Comparison of ENCODE assay signal across 13 cellular contexts in the genomic region with DNA sequence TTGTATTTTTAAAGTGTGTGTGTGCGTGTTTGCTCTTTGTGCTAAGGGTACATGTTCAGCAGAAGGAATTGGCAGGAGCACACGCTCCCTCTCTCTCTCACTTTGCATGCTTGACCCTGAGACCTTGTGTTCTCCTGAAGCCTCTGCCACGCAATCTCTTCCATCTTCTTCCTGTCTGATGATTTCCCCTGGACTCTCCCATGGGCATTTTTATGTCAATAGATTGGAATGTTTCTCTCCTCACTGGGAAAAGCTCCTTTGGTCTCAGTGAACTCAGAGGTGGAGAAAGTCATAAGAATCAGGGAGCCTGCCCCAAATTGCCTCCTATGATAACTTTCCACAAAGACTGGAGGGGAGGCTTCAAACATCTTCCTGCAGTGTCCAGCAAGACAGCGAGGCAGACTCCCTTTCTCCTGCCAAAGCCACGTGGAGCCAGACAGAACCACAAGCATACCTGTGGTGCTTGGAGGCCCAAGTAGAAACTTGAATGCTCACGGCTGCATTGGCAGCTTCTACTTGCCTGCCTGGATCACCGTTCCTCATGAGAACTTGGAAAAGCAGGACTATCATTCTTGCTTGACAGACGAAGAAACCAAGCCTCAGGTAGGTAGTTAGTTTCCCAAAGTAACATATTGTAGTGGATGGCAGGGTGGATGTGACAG.
DNase-seq lines count a peak whose midpoint lies in the region; ATAC-seq and TF ChIP-seq lines count a peak whose summit lies in the region.
"Had no signal": no experiment of that assay in that cellular context is flagged by ENCODE, and none has a peak within 500 bp of the region (broad histone marks: within the 10 kb centered on the region; RNA-seq: fewer than 3 reads in every experiment).

No MANE protein-coding gene starts in this region.

- H4K5ac ChIP-seq in mesendoderm (ENCODE audit: low read length): no peak overlapping the region

- no peak overlapping the region for H2BK15ac ChIP-seq in mesendoderm (replicated peaks; ENCODE audit: low read depth)

- H3K27ac ChIP-seq in mesendoderm (ENCODE audit: low read depth, low read length) (no peak overlapping the region), tibial artery (peak overlapping the region; percentile 31 to 43), Peyer's patch (peak overlapping the region in 2 of 4 donors; percentile 1 to 50)
- H3K27ac ChIP-seq: colonic mucosa had no signal

- H3K4me3 Mint-ChIP-seq in natural killer cell treated with Interleukin-12 subunit alpha and Interleukin-12 subunit beta and Interleukin-15 and Interleukin-18, amount 100 ng/mL, for 72 hours: no peak overlapping the region

- no peak overlapping the region for H3K4me3 ChIP-seq in HFF-Myc (replicated peaks; ENCODE audit: low read depth, low read length)
- H3K4me3 ChIP-seq in cardiac fibroblast (replicated peaks in 1 of 2; ENCODE audit: low read depth in 2 of 2, low read length in 2 of 2): peak overlapping the region in 1 of 2 donors; percentile 54
- no peak overlapping the region for H3K4me3 ChIP-seq in mesendoderm (ENCODE audit: low read length)
- H3K4me3 ChIP-seq in tibial artery: peak overlapping the region in 1 of 2 donors; percentile 5
- H3K4me3 ChIP-seq in Peyer's patch: no peak overlapping the region
- H3K4me3 ChIP-seq: colonic mucosa had no signal

- H3K36me3 ChIP-seq in mesendoderm (ENCODE audit: control insufficient read depth, insufficient read depth, low read length): no peaks in the 10 kb centered on the region
- H3K36me3 ChIP-seq in tibial artery: no peaks in the 10 kb centered on the region
- no peaks in the 10 kb centered on the region for H3K36me3 ChIP-seq in Peyer's patch
- H3K36me3 ChIP-seq: colonic mucosa had no signal

- H3K9ac ChIP-seq in mesendoderm (ENCODE audit: low read length): no peak overlapping the region

- H4K8ac ChIP-seq in mesendoderm (ENCODE audit: low read depth, low read length): no peak overlapping the region

- H2BK5ac ChIP-seq in mesendoderm (ENCODE audit: low read length): no peak overlapping the region

- H2AK5ac ChIP-seq in mesendoderm (ENCODE audit: low read length): no peak overlapping the region

- H3K56ac ChIP-seq in mesendoderm (ENCODE audit: low read length): no peak overlapping the region

- no peaks in the 10 kb centered on the region for H3K79me1 ChIP-seq in mesendoderm (ENCODE audit: low read length)

- H2BK120ac ChIP-seq in mesendoderm (ENCODE audit: low read depth, low read length): no peak overlapping the region

- no peak overlapping the region for H3K27ac Mint-ChIP-seq in natural killer cell treated with Interleukin-12 subunit alpha and Interleukin-12 subunit beta and Interleukin-15 and Interleukin-18, amount 100 ng/mL, for 72 hours

- no peak overlapping the region for H3K4me2 ChIP-seq in mesendoderm (ENCODE audit: low read length)

- no peak for TF ChIP-seq CTCF in HFF-Myc (IDR thresholded peaks at IDR 0.05; ENCODE audit: low read depth, low read length, missing control alignments)
- TF ChIP-seq CTCF in cardiac fibroblast (IDR thresholded peaks at IDR 0.05; ENCODE audit: low read depth, low read length): no peak
- no peak for TF ChIP-seq CTCF in tibial artery (IDR thresholded peaks at IDR 0.05)
- no peak for TF ChIP-seq CTCF in Peyer's patch (IDR thresholded peaks at IDR 0.05)

- no peak for ATAC-seq in GM18502 (IDR thresholded peaks at IDR 0.05; ENCODE audit: poor library complexity, unreplicated experiment)
- ATAC-seq in HG02938 (IDR thresholded peaks at IDR 0.05; ENCODE audit: unreplicated experiment): no peak
- no peak for ATAC-seq in natural killer cell treated with Interleukin-12 subunit alpha and Interleukin-12 subunit beta and Interleukin-15 and Interleukin-18, amount 100 ng/mL, for 72 hours

- peaks cover 2 to 28% of the 10 kb centered on the region in 2 donors for H3K27me3 Mint-ChIP-seq in natural killer cell treated with Interleukin-12 subunit alpha and Interleukin-12 subunit beta and Interleukin-15 and Interleukin-18, amount 100 ng/mL, for 72 hours

- H3K4me1 ChIP-seq in mesendoderm (ENCODE audit: control insufficient read depth, low read depth, low read length): no peaks in the 10 kb centered on the region
- H3K4me1 ChIP-seq in tibial artery: peaks cover 0 to 9% (median 3%) of the 10 kb centered on the region in 4 donors
- H3K4me1 ChIP-seq in Peyer's patch: no peaks in the 10 kb centered on the region
- H3K4me1 ChIP-seq: colonic mucosa had no signal

- peak; percentile 35 for DNase-seq in HFF-Myc (ENCODE audit: extremely low read depth, low read depth)
- DNase-seq in cardiac fibroblast (ENCODE audit: low read depth in 2 of 2): peak; percentile 92 to 98
- DNase-seq in mesendoderm: peak; percentile 13
- peak in 1 of 2 donors; percentile 72 for DNase-seq in tibial artery
- no peak for DNase-seq in Peyer's patch
- DNase-seq in natural killer cell treated with Interleukin-12 subunit alpha and Interleukin-12 subunit beta and Interleukin-15 and Interleukin-18, amount 100 ng/mL, for 72 hours (ENCODE audit: low spot score): no peak
- DNase-seq: activated T-cell treated with anti-CD3 and anti-CD28 coated beads, Interleukin-2, amount 50 U/mL, for 1 hour; colonic mucosa; NCI-H1417 treated with DMSO at 0.1 percent for 48 hours; NK-92 treated with Interleukin-12 subunit alpha and Interleukin-12 subunit beta, amount 100 ng/mL, for 24 hours; T-helper 9 cell had no signal

- H3K9me3 Mint-ChIP-seq in natural killer cell treated with Interleukin-12 subunit alpha and Interleukin-12 subunit beta and Interleukin-15 and Interleukin-18, amount 100 ng/mL, for 72 hours: no peaks in the 10 kb centered on the region

- H3K4ac ChIP-seq in mesendoderm (ENCODE audit: low read depth, low read length): no peak overlapping the region

- H3K36me3 Mint-ChIP-seq in natural killer cell treated with Interleukin-12 subunit alpha and Interleukin-12 subunit beta and Interleukin-15 and Interleukin-18, amount 100 ng/mL, for 72 hours: no peaks in the 10 kb centered on the region

- H3K4me1 Mint-ChIP-seq in natural killer cell treated with Interleukin-12 subunit alpha and Interleukin-12 subunit beta and Interleukin-15 and Interleukin-18, amount 100 ng/mL, for 72 hours (ENCODE audit: low read depth in 2 of 2): no peaks in the 10 kb centered on the region

- H3K79me2 ChIP-seq in mesendoderm (ENCODE audit: control insufficient read depth, insufficient read depth, low read length): no peaks in the 10 kb centered on the region

- intact Hi-C loops in tibial artery (cut with DNase I; ENCODE audit: low total_unique reads): no loop called here

- H3K27me3 ChIP-seq in mesendoderm (ENCODE audit: insufficient read depth, low read length, poor library complexity) (no peaks in the 10 kb centered on the region), tibial artery (no peaks in the 10 kb centered on the region), Peyer's patch (no peaks in the 10 kb centered on the region)
- H3K27me3 ChIP-seq: colonic mucosa had no signal

- H3K23ac ChIP-seq in mesendoderm (ENCODE audit: low read length): no peak overlapping the region

- no peaks in the 10 kb centered on the region for H3K9me3 ChIP-seq in tibial artery
- no peaks in the 10 kb centered on the region for H3K9me3 ChIP-seq in Peyer's patch
- H3K9me3 ChIP-seq: colonic mucosa had no signal

- H3K18ac ChIP-seq in mesendoderm (ENCODE audit: low read length): no peak overlapping the region

- no CpG with 5 or more reads among the region's 8 CpGs for WGBS in mesendoderm (ENCODE audit: extremely low coverage, insufficient coverage, low lambda C conversion rate)

- TF ChIP-seq POLR2A in Peyer's patch (IDR thresholded peaks at IDR 0.05): no peak

Comparison
In these comparisons a context has a peak if more than half of its experiments do, and no peak if none do; other contexts are left out.
1. DNase-seq: peak in HFF-Myc (single experiment), cardiac fibroblast (2 of 2) and mesendoderm (single experiment); none in Peyer's patch (0 of 3) and natural killer cell treated with Interleukin-12 subunit alpha and Interleukin-12 subunit beta and Interleukin-15 and Interleukin-18, amount 100 ng/mL, for 72 hours (single experiment).